34 cellular contexts compared by ENCODE assay signal in the genomic region with DNA sequence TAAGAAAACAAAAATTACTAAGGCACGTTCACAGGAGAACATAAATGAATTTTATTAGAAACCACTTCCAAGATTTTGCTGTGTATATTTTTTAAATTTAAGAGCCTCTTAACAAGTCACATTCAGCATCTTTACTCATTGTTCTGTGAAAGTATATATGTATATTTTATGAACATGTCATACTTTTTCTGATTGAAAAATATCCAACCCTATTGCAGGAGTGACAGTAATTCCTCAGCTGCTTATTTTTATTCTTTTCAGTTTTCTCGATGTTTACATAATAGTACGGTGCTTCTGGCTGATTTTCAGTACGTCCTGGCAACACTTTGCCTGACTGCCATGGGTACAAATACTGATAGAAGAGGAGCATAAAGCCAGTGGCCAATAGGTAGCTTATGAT. TPM values are rescaled to one million over a fixed set of nuclear protein-coding genes. Genes with fewer than 3 reads are reported as not detected.
"Had no signal": no experiment of that assay in that cellular context is flagged by ENCODE, and none has a peak within 500 bp of the region (broad histone marks: within the 10 kb centered on the region; RNA-seq: fewer than 3 reads in every experiment).

No MANE protein-coding gene starts in this region.

- H3K27me3 ChIP-seq: ascending aorta, cardiac muscle cell had no signal

- H3K4me3 ChIP-seq: ascending aorta, cardiac muscle cell had no signal

- FAIRE-seq: bronchial epithelial cell had no signal

- ATAC-seq: activated CD4-positive, alpha-beta T cell treated with anti-CD3 and anti-CD28 coated beads for 36 hours; activated CD4-positive, CD25-positive, alpha-beta regulatory T cell treated with anti-CD3 and anti-CD28 coated beads, Interleukin-2, amount 50 U/mL, for 24 hours; activated CD8-positive, alpha-beta memory T cell treated with anti-CD3 and anti-CD28 coated beads, Interleukin-2, amount 10 ng/mL, durations not matched to agents 7 days and 5 days; activated CD8-positive, alpha-beta T cell treated with anti-CD3 and anti-CD28 coated beads, Interleukin-2, amount 10 ng/mL, durations not matched to agents 7 days and 5 days; activated naive CD8-positive, alpha-beta T cell treated with anti-CD3 and anti-CD28 coated beads, Interleukin-2, amount 50 U/mL, for 24 hours; T-helper 17 cell had no signal

- H3K36me3 ChIP-seq: ascending aorta, cardiac muscle cell, WERI-Rb-1 had no signal

- H3K9me3 ChIP-seq: ascending aorta had no signal

- DNase-seq: activated CD4-positive, alpha-beta memory T cell treated with anti-CD3 and anti-CD28 coated beads, Interleukin-2, amount 10 ng/mL, durations not matched to agents 7 days and 5 days; activated CD4-positive, alpha-beta T cell treated with anti-CD3 and anti-CD28 coated beads for 1 hour; activated CD4-positive, alpha-beta T cell treated with anti-CD3 and anti-CD28 coated beads for 36 hours; activated CD4-positive, alpha-beta T cell treated with anti-CD3 and anti-CD28 coated beads for 48 hours; activated CD4-positive, alpha-beta T cell treated with anti-CD3 and anti-CD28 coated beads, Interleukin-2, amount 10 ng/mL, durations not matched to agents 7 days and 5 days; activated CD4-positive, alpha-beta T cell treated with anti-CD3 and anti-CD28 coated beads, Interleukin-2, amount 50 U/mL, for 48 hours; activated CD4-positive, CD25-positive, alpha-beta regulatory T cell; activated CD8-positive, alpha-beta memory T cell treated with anti-CD3 and anti-CD28 coated beads for 24 hours; activated CD8-positive, alpha-beta memory T cell treated with anti-CD3 and anti-CD28 coated beads, Interleukin-2, amount 10 ng/mL, durations not matched to agents 7 days and 5 days; activated CD8-positive, alpha-beta memory T cell treated with anti-CD3 and anti-CD28 coated beads, Interleukin-2, amount 50 U/mL, for 48 hours; activated effector memory CD4-positive, alpha-beta T cell treated with Interleukin-2 at 50 U/mL for 16 hours; activated gamma-delta T cell; activated naive CD4-positive, alpha-beta T cell treated with anti-CD3 and anti-CD28 coated beads, Interleukin-2, amount 10 ng/mL, durations not matched to agents 7 days and 5 days; activated naive CD4-positive, alpha-beta T cell treated with Interleukin-2 at 50 U/mL for 16 hours; activated naive CD8-positive, alpha-beta T cell treated with anti-CD3 and anti-CD28 coated beads, Interleukin-2, amount 10 ng/mL, durations not matched to agents 7 days and 5 days; activated naive CD8-positive, alpha-beta T cell treated with anti-CD3 and anti-CD28 coated beads, Interleukin-2, amount 50 U/mL, for 24 hours; activated T-cell treated with anti-CD3 and anti-CD28 coated beads, Interleukin-2, amount 50 U/mL, for 24 hours; activated T-cell treated with anti-CD3 and anti-CD28 coated beads, Interleukin-2, amount 50 U/mL, for 48 hours; amygdala; anterior cingulate cortex; caudate nucleus; cerebellar nuclear complex; T-helper 17 cell; T1000 had no signal

- H3K4me1 ChIP-seq: ascending aorta had no signal

- H3K27ac ChIP-seq: ascending aorta, cardiac muscle cell, WERI-Rb-1 had no signal

RNA-seq across cellular contexts. Expression of a gene that starts 41.8 kb away (rescaled TPM):
- total RNA-seq: activated CD4-positive, alpha-beta memory T cell treated with anti-CD3 and anti-CD28 coated beads, Interleukin-2, amount 10 ng/mL, durations not matched to agents 7 days and 5 days; activated CD4-positive, alpha-beta T cell treated with anti-CD3 and anti-CD28 coated beads for 36 hours; activated CD4-positive, alpha-beta T cell treated with anti-CD3 and anti-CD28 coated beads, Interleukin-2, amount 10 ng/mL, durations not matched to agents 7 days and 5 days; activated CD8-positive, alpha-beta T cell treated with anti-CD3 and anti-CD28 coated beads, Interleukin-2, amount 10 ng/mL, durations not matched to agents 7 days and 5 days; activated naive CD8-positive, alpha-beta T cell treated with anti-CD3 and anti-CD28 coated beads, Interleukin-2, amount 10 ng/mL, durations not matched to agents 7 days and 5 days; activated T-helper 2 cell treated with anti-CD3 and anti-CD28 coated beads, Interferon-gamma antibody, Interleukin-2, Interleukin-4, amounts not matched to agents 10 μg/mL and 5 μg/mL and 100 μg/mL, durations not matched to agents 14 hours and 24 hours and 36 hours; ascending aorta; bronchial epithelial cell; cardiac muscle cell; T-helper 1 cell treated with Interleukin-12 subunit alpha and Interleukin-12 subunit beta and Interleukin-4 antibody, amounts not matched to agents 30 ng/mL and 1 ng/mL, for 36 hours; WTC11 had no signal
- polyA plus RNA-seq: adipose tissue, cardiac muscle cell had no signal
